ENCODE assay signal across 17 cellular contexts in the genomic region with DNA sequence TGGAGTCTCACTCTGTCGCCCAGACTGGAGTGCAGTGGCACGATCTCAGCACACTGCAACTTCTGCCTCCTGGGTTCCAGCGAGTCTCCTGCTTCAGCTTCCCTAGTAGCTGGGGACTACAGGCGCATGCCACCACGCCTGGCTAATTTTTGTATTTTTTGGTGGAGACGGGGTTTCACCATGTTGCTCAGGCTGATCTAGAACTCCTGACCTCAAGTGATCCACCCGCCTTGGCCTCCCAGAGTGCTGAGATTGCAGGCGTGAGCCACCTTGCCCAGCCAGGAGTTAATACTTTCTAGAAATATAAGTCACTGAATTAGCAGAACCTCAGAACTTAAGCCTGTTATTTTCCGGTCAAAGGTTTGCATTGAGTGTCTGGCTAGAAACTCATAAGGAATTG. TPM values are rescaled to one million over a fixed set of nuclear protein-coding genes. Genes with fewer than 3 reads are reported as not detected.
DNase-seq lines count a peak whose midpoint lies in the region; ATAC-seq, FAIRE-seq and TF ChIP-seq lines count a peak whose summit lies in the region.
"Had no signal": no experiment of that assay in that cellular context is flagged by ENCODE, and none has a peak within 500 bp of the region (broad histone marks: within the 10 kb centered on the region; RNA-seq: fewer than 3 reads in every experiment).

No MANE protein-coding gene starts in this region.

- in situ Hi-C loops in gastrocnemius medialis (cut with MboI; ENCODE audit: low sequenced_read_pairs in 4 of 4) = loop anchor here in 1 of 4 donors (25.0 kb wide), 1 partner anchor 1259 kb away; the partner anchor contains the start of gene ZNF18
- in situ Hi-C loops in brain microvascular endothelial cell (cut with HindIII; ENCODE audit: low pct_ligation_motif_present, low sequenced_read_pairs) = loop anchor here (25.0 kb wide), 1 partner anchor 1259 kb away; the partner anchor contains the start of gene ZNF18

- no peak for TF ChIP-seq CTCF in natural killer cell (IDR thresholded peaks at IDR 0.05)
- no peak for TF ChIP-seq CTCF in gastrocnemius medialis (IDR thresholded peaks at IDR 0.05 in 4 of 5, conservative IDR thresholded peaks at IDR 0.05 in 1 of 5)
- TF ChIP-seq CTCF in brain microvascular endothelial cell (IDR thresholded peaks at IDR 0.05; ENCODE audit: low read depth, low read length, missing control alignments) = no peak

- H3K27me3 ChIP-seq in gastrocnemius medialis (no peaks in the 10 kb centered on the region), brain microvascular endothelial cell (replicated peaks) (no peaks in the 10 kb centered on the region)

- no peaks in the 10 kb centered on the region for H3K9me3 Mint-ChIP-seq in natural killer cell
- no peaks in the 10 kb centered on the region for H3K9me3 Mint-ChIP-seq in natural killer cell treated with Interleukin-12 subunit alpha and Interleukin-12 subunit beta and Interleukin-15 and Interleukin-18, amount 100 ng/mL, for 72 hours
- no peaks in the 10 kb centered on the region for H3K9me3 Mint-ChIP-seq in immature natural killer cell

- H3K4me3 Mint-ChIP-seq in natural killer cell (peak overlapping the region; percentile 96), immature natural killer cell (peak overlapping the region in 3 of 5 donors; percentile 5 to 88 (median 85))
- H3K4me3 Mint-ChIP-seq in natural killer cell treated with Interleukin-12 subunit alpha and Interleukin-12 subunit beta and Interleukin-15 and Interleukin-18, amount 100 ng/mL, for 72 hours = no peak overlapping the region

- H3K36me3 ChIP-seq in gastrocnemius medialis (peaks cover 0 to 25% of the 10 kb centered on the region in 2 donors), brain microvascular endothelial cell (replicated peaks) (no peaks in the 10 kb centered on the region)

- no peak for TF ChIP-seq POLR2A in gastrocnemius medialis (IDR thresholded peaks at IDR 0.05)

- no peaks in the 10 kb centered on the region for H3K9me3 ChIP-seq in gastrocnemius medialis

- H3K4me3 ChIP-seq in gastrocnemius medialis (no peak overlapping the region), brain microvascular endothelial cell (ENCODE audit: low read depth, low read length) (no peak overlapping the region)

- peaks cover 14 to 19% of the 10 kb centered on the region in 2 donors for H3K4me1 Mint-ChIP-seq in natural killer cell
- H3K4me1 Mint-ChIP-seq in natural killer cell treated with Interleukin-12 subunit alpha and Interleukin-12 subunit beta and Interleukin-15 and Interleukin-18, amount 100 ng/mL, for 72 hours (ENCODE audit: low read depth in 2 of 2) = peaks cover 9 to 12% of the 10 kb centered on the region in 2 donors
- H3K4me1 Mint-ChIP-seq in immature natural killer cell = peaks cover 9 to 18% of the 10 kb centered on the region in 2 donors

- no peak for DNase-seq in natural killer cell
- DNase-seq in natural killer cell treated with Interleukin-12 subunit alpha and Interleukin-12 subunit beta and Interleukin-15 and Interleukin-18, amount 100 ng/mL, for 72 hours (ENCODE audit: low spot score) = no peak
- DNase-seq in immature natural killer cell = no peak
- DNase-seq in gastrocnemius medialis = no peak
- DNase-seq in brain microvascular endothelial cell = no peak
- no peak for DNase-seq in NCI-H2196 (lab: John Stamatoyannopoulos, UW; ENCODE audit: unreplicated experiment)
- DNase-seq in RCC 7860 (ENCODE audit: low spot score) = no peak
- DNase-seq in cerebellar cortex (ENCODE audit: low spot score) = no peak
- DNase-seq: COR-L47, NCI-H1436, NCI-H2029 treated with DMSO at 0.1 percent for 48 hours, NCI-H524, Right ventricle myocardium superior had no signal

- intact Hi-C loops in natural killer cell (cut with micrococcal nuclease) (no loop called here), gastrocnemius medialis (cut with DNase I; ENCODE audit: low total_unique reads) (no loop called here)

- H3K27me3 Mint-ChIP-seq in natural killer cell (ENCODE audit: low read depth in 2 of 2) (no peaks in the 10 kb centered on the region), immature natural killer cell (ENCODE audit: low read depth in 3 of 3) (peaks cover 0 to 7% (median 0%) of the 10 kb centered on the region in 3 donors)
- H3K27me3 Mint-ChIP-seq in natural killer cell treated with Interleukin-12 subunit alpha and Interleukin-12 subunit beta and Interleukin-15 and Interleukin-18, amount 100 ng/mL, for 72 hours = no peaks in the 10 kb centered on the region

- ATAC-seq in natural killer cell = no peak
- ATAC-seq in natural killer cell treated with Interleukin-12 subunit alpha and Interleukin-12 subunit beta and Interleukin-15 and Interleukin-18, amount 100 ng/mL, for 72 hours = no peak
- no peak for ATAC-seq in gastrocnemius medialis
- ATAC-seq: Panc1 had no signal

- H3K36me3 Mint-ChIP-seq in natural killer cell = no peaks in the 10 kb centered on the region
- no peaks in the 10 kb centered on the region for H3K36me3 Mint-ChIP-seq in natural killer cell treated with Interleukin-12 subunit alpha and Interleukin-12 subunit beta and Interleukin-15 and Interleukin-18, amount 100 ng/mL, for 72 hours
- H3K36me3 Mint-ChIP-seq in immature natural killer cell = peaks cover 0 to 6% (median 3%) of the 10 kb centered on the region in 3 donors

- FAIRE-seq in RCC 7860 (lab: Jason Lieb, UNC) = no peak
- FAIRE-seq: GM12892, H54 had no signal

- peak overlapping the region in 3 of 4 donors; percentile 92 to 95 (median 95) for H3K27ac ChIP-seq in gastrocnemius medialis
- no peak overlapping the region for H3K27ac ChIP-seq in brain microvascular endothelial cell
- H3K27ac ChIP-seq: KMS-11 had no signal

- H3K27ac Mint-ChIP-seq in natural killer cell (peak overlapping the region in 1 of 2 donors; percentile 84), immature natural killer cell (peak overlapping the region in 1 of 6 donors; percentile 50)
- no peak overlapping the region for H3K27ac Mint-ChIP-seq in natural killer cell treated with Interleukin-12 subunit alpha and Interleukin-12 subunit beta and Interleukin-15 and Interleukin-18, amount 100 ng/mL, for 72 hours

- H3K4me1 ChIP-seq in gastrocnemius medialis = no peaks in the 10 kb centered on the region

RNA-seq across cellular contexts. Expression of gene TMEM220, which starts 1.5 kb away (rescaled TPM):
- 1 to 10 TPM in 2 of 3 donors, under 1 TPM in 1; 0.97 to 2.2 (median 1.4) TPM for total RNA-seq in natural killer cell
- 1 to 10 TPM in 1 of 2 donors, not detected in 1; 1.1 TPM for total RNA-seq in natural killer cell treated with Interleukin-12 subunit alpha and Interleukin-12 subunit beta and Interleukin-15 and Interleukin-18, amount 100 ng/mL, for 72 hours
- polyA plus RNA-seq in immature natural killer cell = 1 to 10 TPM; 4.4 to 9.4 (median 7.8) TPM
- 1 to 10 TPM; 3.7 to 8.6 (median 3.9) TPM for total RNA-seq in gastrocnemius medialis

RNA-seq across cellular contexts. Expression of gene ADPRM, which starts 30.9 kb away (rescaled TPM):
- total RNA-seq in natural killer cell (10 to 100 TPM in 1 of 3 donors, 1 to 10 TPM in 2; 9.5 to 10.7 (median 9.5) TPM), gastrocnemius medialis (10 to 100 TPM in 3 of 4 donors, 1 to 10 TPM in 1; 5.2 to 39.2 (median 26.5) TPM)
- 1 to 10 TPM; 7.8 to 9.4 TPM for total RNA-seq in natural killer cell treated with Interleukin-12 subunit alpha and Interleukin-12 subunit beta and Interleukin-15 and Interleukin-18, amount 100 ng/mL, for 72 hours
- polyA plus RNA-seq in immature natural killer cell = 10 to 100 TPM; 12.7 to 18.4 (median 12.7) TPM

RNA-seq across cellular contexts. Expression of gene SCO1, which starts 31.0 kb away (rescaled TPM):
- total RNA-seq in natural killer cell (10 to 100 TPM; 13.4 to 22.9 (median 18.8) TPM), gastrocnemius medialis (10 to 100 TPM; 16.7 to 27.3 (median 22.8) TPM)
- 10 to 100 TPM; 28.3 to 33.8 TPM for total RNA-seq in natural killer cell treated with Interleukin-12 subunit alpha and Interleukin-12 subunit beta and Interleukin-15 and Interleukin-18, amount 100 ng/mL, for 72 hours
- polyA plus RNA-seq in immature natural killer cell = 10 to 100 TPM in 2 of 3 donors, 1 to 10 TPM in 1; 9.1 to 18.3 (median 14.2) TPM
